Comparison of ENCODE assay signal across 34 cellular contexts in the genomic region with DNA sequence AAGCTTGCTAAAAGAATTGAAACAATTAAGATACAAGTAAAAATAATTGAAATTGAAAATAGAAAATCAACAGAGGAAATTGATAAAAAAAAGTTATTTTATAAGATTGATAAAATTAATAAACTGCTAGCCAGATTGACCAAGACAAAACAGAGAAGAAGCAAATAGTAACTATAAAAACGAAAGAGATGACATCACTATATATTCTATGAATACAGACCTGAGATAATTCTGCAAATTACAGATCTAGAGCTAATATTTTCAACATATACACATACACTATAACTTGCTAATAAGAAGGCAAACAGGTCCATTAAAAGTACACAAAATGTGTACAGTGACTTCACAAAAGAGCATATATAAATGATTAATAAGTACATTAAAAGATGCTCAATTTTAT.
A peak's percentile ranks its signal among the peaks of the same experiment; 100 is the strongest.
DNase-seq lines count a peak whose midpoint lies in the region; ATAC-seq, FAIRE-seq and TF ChIP-seq lines count a peak whose summit lies in the region.
"Had no signal": no experiment of that assay in that cellular context is flagged by ENCODE, and none has a peak within 500 bp of the region (broad histone marks: within the 10 kb centered on the region; RNA-seq: fewer than 3 reads in every experiment).

No MANE protein-coding gene starts in this region.

- no peak overlapping the region for H3K9ac ChIP-seq in HepG2 (ENCODE audit: insufficient read depth, low read depth, low read length)
- H3K9ac ChIP-seq: BLaER1; BLaER1 treated with 17β-estradiol and CSF1 and Interleukin-3, amounts not matched to agents 10 nM and 100 nM had no signal

- intact Hi-C loops in HepG2 (cut with micrococcal nuclease; ENCODE audit: unreplicated experiment) (no loop called here), right lobe of liver (cut with DNase I) (no loop called here)

- no peak for TF ChIP-seq POLR2A in HepG2 (IDR thresholded peaks at IDR 0.05; ENCODE audit: insufficient read depth in 1 of 2, low read depth in 2 of 2, low read length in 2 of 2)
- TF ChIP-seq POLR2A in right lobe of liver (IDR thresholded peaks at IDR 0.05): no peak
- no peak for TF ChIP-seq POLR2A in H54 (IDR thresholded peaks at IDR 0.05; ENCODE audit: low read depth, low read length)

- no peak overlapping the region for H3K4me2 ChIP-seq in HepG2 (ENCODE audit: low read depth, low read length)
- H3K4me2 ChIP-seq: A549; BLaER1; BLaER1 treated with 17β-estradiol and CSF1 and Interleukin-3, amounts not matched to agents 10 nM and 100 nM had no signal

- H3K4me3 ChIP-seq in HepG2 (replicated peaks in 1 of 3; ENCODE audit: insufficient read depth in 1 of 3, low read depth in 2 of 3, low read length in 3 of 3): no peak overlapping the region
- no peak overlapping the region for H3K4me3 ChIP-seq in right lobe of liver
- no peak overlapping the region for H3K4me3 ChIP-seq in HEK293 (ENCODE audit: low read depth, low read length)
- H3K4me3 ChIP-seq: A549; BLaER1; BLaER1 treated with 17β-estradiol and CSF1 and Interleukin-3, amounts not matched to agents 10 nM and 100 nM had no signal

- H3K36me3 ChIP-seq in HepG2 (replicated peaks in 1 of 2; ENCODE audit: control insufficient read depth in 1 of 2, insufficient read depth in 2 of 2, low read length in 2 of 2): no peaks in the 10 kb centered on the region
- H3K36me3 ChIP-seq in right lobe of liver: no peaks in the 10 kb centered on the region
- H3K36me3 ChIP-seq in HEK293 (ENCODE audit: control insufficient read depth in 2 of 2, insufficient read depth in 1 of 2, low read length in 2 of 2): no peaks in the 10 kb centered on the region
- H3K36me3 ChIP-seq: BE2C; BLaER1; BLaER1 treated with 17β-estradiol and CSF1 and Interleukin-3, amounts not matched to agents 10 nM and 100 nM had no signal

- H4K20me1 ChIP-seq in HepG2 (ENCODE audit: insufficient read depth, low read length): no peaks in the 10 kb centered on the region
- H4K20me1 ChIP-seq: BLaER1; BLaER1 treated with 17β-estradiol and CSF1 and Interleukin-3, amounts not matched to agents 10 nM and 100 nM had no signal

- WGBS in HepG2 (ENCODE audit: low lambda C conversion rate): 3% methylated on average over 1 of the region's 1 CpG
- WGBS in right lobe of liver (ENCODE audit: insufficient coverage, low coverage, low lambda C conversion rate, missing lambda C conversion rate): 19% methylated on average over 1 of the region's 1 CpG

- no peak for TF ChIP-seq CTCF in HepG2 (CRISPR knock-in tag; IDR thresholded peaks at IDR 0.05)
- no peak for TF ChIP-seq CTCF in right lobe of liver (IDR thresholded peaks at IDR 0.05)
- TF ChIP-seq CTCF in HEK293 (tag by site-specific recombination; IDR thresholded peaks at IDR 0.05): no peak

- ATAC-seq in HepG2 (no peak), right lobe of liver (no peak), GM19351 (IDR thresholded peaks at IDR 0.05; ENCODE audit: unreplicated experiment) (no peak)
- ATAC-seq: A549; CD8-positive, alpha-beta T cell had no signal

- DNase-seq in HepG2 (ENCODE audit: low spot score) (no peak), right lobe of liver (no peak), frontal cortex (ENCODE audit: low spot score in 2 of 2) (no peak), H54 (ENCODE audit: insufficient read length, low spot score) (no peak), islet precursor cell (no peak)
- DNase-seq: 8988T; ACHN; AML-193; BE2C; C1 segment of cervical spinal cord; Caco-2; Calu3; CD4-positive, alpha-beta memory T cell; CD4-positive, alpha-beta T cell; CD4-positive, CD25-positive, alpha-beta regulatory T cell; CD8-positive, alpha-beta memory T cell; CD8-positive, alpha-beta T cell; COR-L47; DMS 273 treated with DMSO at 0.1 percent for 48 hours; DMS153; DMS53; DMS79; DMS79 treated with DMSO at 0.1 percent for 48 hours; DND-41; EL had no signal

- no peak overlapping the region for H3K27ac ChIP-seq in HepG2 (ENCODE audit: extremely low read length, insufficient read depth, low read length)
- H3K27ac ChIP-seq in right lobe of liver: no peak overlapping the region
- H3K27ac ChIP-seq in HEK293 (ENCODE audit: extremely low read depth, low read depth, low read length): no peak overlapping the region
- H3K27ac ChIP-seq: 22Rv1; A549; BLaER1; BLaER1 treated with 17β-estradiol and CSF1 and Interleukin-3, amounts not matched to agents 10 nM and 100 nM; C4-2B had no signal

- no peaks in the 10 kb centered on the region for H3K4me1 ChIP-seq in HepG2 (ENCODE audit: insufficient read depth, low read length)
- no peaks in the 10 kb centered on the region for H3K4me1 ChIP-seq in right lobe of liver
- no peaks in the 10 kb centered on the region for H3K4me1 ChIP-seq in HEK293 (ENCODE audit: control insufficient read depth, insufficient read depth, low read length)
- H3K4me1 ChIP-seq: A549; BLaER1; BLaER1 treated with 17β-estradiol and CSF1 and Interleukin-3, amounts not matched to agents 10 nM and 100 nM; Caco-2 had no signal

- FAIRE-seq in HepG2 (lab: Jason Lieb, UNC): no peak
- peak; percentile 70 for FAIRE-seq in A204.1 (lab: Jason Lieb, UNC)
- peak; percentile 15 for FAIRE-seq in frontal cortex (lab: Jason Lieb, UNC)
- no peak for FAIRE-seq in H54 (lab: Jason Lieb, UNC)
- FAIRE-seq: A549, D721Med had no signal

- H3K9me3 ChIP-seq in HepG2 (ENCODE audit: low read length) (no peaks in the 10 kb centered on the region), right lobe of liver (no peaks in the 10 kb centered on the region), HEK293 (ENCODE audit: control insufficient read depth, insufficient read depth, low read depth, low read length) (no peaks in the 10 kb centered on the region)
- H3K9me3 ChIP-seq: A549; BE2C; BLaER1; BLaER1 treated with 17β-estradiol and CSF1 and Interleukin-3, amounts not matched to agents 10 nM and 100 nM; Caco-2 had no signal

- CTCF ChIA-PET in HepG2 (lab: Yijun Ruan, JAX; ENCODE audit: low intra/inter-chr PET ratio, low total read pairs): no interaction called here
- CTCF ChIA-PET in HEK293 (lab: Yijun Ruan, JAX): no interaction called here

- no TSS peak for BruUV-seq in HepG2 (replicated peaks; lab: Mats Ljungman, UMichigan)

- in situ Hi-C loops in HepG2 (cut with HindIII; ENCODE audit: extremely low pct_ligation_motif_present, low pct_unique_long_range_greater_than_20kb): no loop called here

- TF ChIP-seq RAD21 in HepG2 (CRISPR knock-in tag; IDR thresholded peaks at IDR 0.05): no peak

- no peaks in the 10 kb centered on the region for H3K27me3 ChIP-seq in HepG2 (ENCODE audit: control insufficient read depth in 1 of 2, insufficient read depth in 2 of 2, low read length in 2 of 2)
- H3K27me3 ChIP-seq in right lobe of liver: no peaks in the 10 kb centered on the region
- H3K27me3 ChIP-seq: BE2C; BLaER1; BLaER1 treated with 17β-estradiol and CSF1 and Interleukin-3, amounts not matched to agents 10 nM and 100 nM had no signal

- H2AFZ ChIP-seq in HepG2 (ENCODE audit: low read length): no peak overlapping the region

- POLR2A ChIA-PET in HepG2 (lab: Yijun Ruan, JAX) (no interaction called here), HEK293 (lab: Yijun Ruan, JAX) (no interaction called here)

- H3K79me2 ChIP-seq in HepG2 (ENCODE audit: insufficient read depth, low read length): no peaks in the 10 kb centered on the region

- TF ChIP-seq EP300 in HepG2 (IDR thresholded peaks at IDR 0.05; ENCODE audit: low read depth in 2 of 2, low read length in 2 of 2) (no peak), HepG2 (CRISPR knock-in tag; IDR thresholded peaks at IDR 0.05; ENCODE audit: borderline replicate concordance) (no peak)

TF ChIP-seq in HepG2, 621 proteins besides CTCF, POLR2A, EP300 and RAD21:
- TF ChIP-seq ATF7 (IDR thresholded peaks at IDR 0.05) (peak; percentile 78), ATF7 (CRISPR knock-in tag; IDR thresholded peaks at IDR 0.05) (no peak), ZNF550 (CRISPR knock-in tag; IDR thresholded peaks at IDR 0.05; ENCODE audit: borderline replicate concordance) (no peak)
TF ChIP-seq in HepG2: peak in this region for 1.

TF ChIP-seq in HEK293, 187 proteins besides CTCF, POLR2A, EP300 and RAD21:
- TF ChIP-seq ZNF133 (tag by site-specific recombination; IDR thresholded peaks at IDR 0.05): no peak
- TF ChIP-seq, protein P1, sequence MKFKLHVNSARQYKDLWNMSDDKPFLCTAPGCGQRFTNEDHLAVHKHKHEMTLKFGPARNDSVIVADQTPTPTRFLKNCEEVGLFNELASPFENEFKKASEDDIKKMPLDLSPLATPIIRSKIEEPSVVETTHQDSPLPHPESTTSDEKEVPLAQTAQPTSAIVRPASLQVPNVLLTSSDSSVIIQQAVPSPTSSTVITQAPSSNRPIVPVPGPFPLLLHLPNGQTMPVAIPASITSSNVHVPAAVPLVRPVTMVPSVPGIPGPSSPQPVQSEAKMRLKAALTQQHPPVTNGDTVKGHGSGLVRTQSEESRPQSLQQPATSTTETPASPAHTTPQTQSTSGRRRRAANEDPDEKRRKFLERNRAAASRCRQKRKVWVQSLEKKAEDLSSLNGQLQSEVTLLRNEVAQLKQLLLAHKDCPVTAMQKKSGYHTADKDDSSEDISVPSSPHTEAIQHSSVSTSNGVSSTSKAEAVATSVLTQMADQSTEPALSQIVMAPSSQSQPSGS (tag by site-specific recombination; IDR thresholded peaks at IDR 0.05; ENCODE audit: low read depth): peak; percentile 53; the same call in 1 of the 2 replicates
